ENCODE assay signal across 10 cellular contexts in the genomic region with DNA sequence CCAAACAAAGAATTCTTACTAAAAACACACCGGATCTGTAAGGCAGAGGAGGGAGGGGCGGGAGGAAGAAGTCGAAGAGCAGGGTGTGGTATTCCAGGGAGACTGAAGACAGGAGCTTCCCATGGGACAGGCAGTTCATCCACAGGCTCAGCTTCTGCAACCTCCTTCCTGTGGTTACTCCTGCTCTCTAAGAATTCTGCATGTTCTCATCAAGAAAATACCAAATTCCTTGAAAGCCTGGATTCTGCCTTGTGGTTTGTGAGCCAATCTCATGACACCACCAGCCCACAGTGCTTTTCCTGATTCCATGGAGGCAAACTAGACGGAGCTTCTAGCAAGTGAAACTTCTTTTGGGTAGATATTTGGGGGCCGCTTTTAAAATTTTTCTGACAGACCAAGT. TPM values are rescaled to one million over a fixed set of nuclear protein-coding genes. Genes with fewer than 3 reads are reported as not detected.
DNase-seq lines count a peak whose midpoint lies in the region; ATAC-seq and TF ChIP-seq lines count a peak whose summit lies in the region.
"Had no signal": no experiment of that assay in that cellular context is flagged by ENCODE, and none has a peak within 500 bp of the region (broad histone marks: within the 10 kb centered on the region; RNA-seq: fewer than 3 reads in every experiment).

No MANE protein-coding gene starts in this region.

- POLR2A ChIA-PET in SK-N-SH (lab: Yijun Ruan, JAX), result interaction anchor here (1.6 kb wide), 1 partner anchor 8 kb away, joined by 6 read pairs; no protein-coding TSS in a partner anchor

- H3K4me3 ChIP-seq in SK-N-SH (ENCODE audit: low read depth in 2 of 2, low read length in 1 of 2) (no peak overlapping the region), retinal pigment epithelial cell (ENCODE audit: low read length) (no peak overlapping the region)

- intact Hi-C loops in Right ventricle myocardium inferior (cut with DNase I), result no loop called here

- no peak overlapping the region; the same call in 1 of the 2 replicates for H3K9ac ChIP-seq in SK-N-SH

- no peak for TF ChIP-seq CTCF in SK-N-SH (IDR thresholded peaks at IDR 0.05)
- no peak for TF ChIP-seq CTCF in retinal pigment epithelial cell (conservative IDR thresholded peaks at IDR 0.05; ENCODE audit: low read depth, low read length)

- H3F3A ChIP-seq in SK-N-SH (replicated peaks; ENCODE audit: insufficient read depth), result peaks cover 40% of the 10 kb centered on the region

- H3K9me2 ChIP-seq in SK-N-SH, result no peaks in the 10 kb centered on the region

- no peak for TF ChIP-seq RAD21 in SK-N-SH (IDR thresholded peaks at IDR 0.05; ENCODE audit: low read length)

- peaks cover 9 to 16% of the 10 kb centered on the region in 2 experiments for H3K4me1 ChIP-seq in SK-N-SH (ENCODE audit: control insufficient read depth in 1 of 2, insufficient read depth in 2 of 2, low read depth in 1 of 2, low read length in 1 of 2)

- H3K27ac ChIP-seq in SK-N-SH (ENCODE audit: low read depth in 2 of 2, low read length in 1 of 2), result peak overlapping the region in 1 of 2 experiments; percentile 72; a peak in 2 of 4 replicates

- H3K79me2 ChIP-seq in SK-N-SH (ENCODE audit: insufficient read depth), result peaks cover 36% of the 10 kb centered on the region

- H4K20me1 ChIP-seq in SK-N-SH (ENCODE audit: insufficient read depth), result no peaks in the 10 kb centered on the region

- no peak overlapping the region for H2AFZ ChIP-seq in SK-N-SH (ENCODE audit: low read depth)

- DNase-seq in GM03348 (ENCODE audit: low spot score), result peak; percentile 44
- no peak for DNase-seq in SK-N-SH
- DNase-seq in fibroblast of peridontal ligament (ENCODE audit: extremely low read depth), result peak; percentile 77
- peak; percentile 61 for DNase-seq in retinal pigment epithelial cell (ENCODE audit: low read depth)
- no peak for DNase-seq in Right ventricle myocardium inferior (ENCODE audit: missing footprints)
- no peak for DNase-seq in activated CD4-positive, alpha-beta T cell treated with anti-CD3 and anti-CD28 coated beads for 4 hours
- DNase-seq: activated CD4-positive, alpha-beta T cell treated with anti-CD3 and anti-CD28 coated beads, Interleukin-2, amount 50 U/mL, for 1 hour; NCI-H2081; Peyer's patch had no signal

- no peaks in the 10 kb centered on the region for H3K36me3 ChIP-seq in SK-N-SH (replicated peaks in 1 of 2; ENCODE audit: control insufficient read depth in 1 of 2, insufficient read depth in 2 of 2, low read length in 1 of 2)
- H3K36me3 ChIP-seq: Peyer's patch had no signal

- ATAC-seq in HG03045 (IDR thresholded peaks at IDR 0.05; ENCODE audit: unreplicated experiment) (no peak), Right ventricle myocardium inferior (no peak)

- 73% methylated on average over 5 of the region's 5 CpGs for WGBS in SK-N-SH (ENCODE audit: low lambda C conversion rate)

- CTCF ChIA-PET in SK-N-SH (lab: Yijun Ruan, JAX), result interaction anchor here (1.3 kb wide), 1 partner anchor 81 kb away, joined by 6 read pairs; no protein-coding TSS in a partner anchor

- no peaks in the 10 kb centered on the region for H3K9me3 ChIP-seq in SK-N-SH
- H3K9me3 ChIP-seq: Peyer's patch had no signal

- TF ChIP-seq EP300 in SK-N-SH (IDR thresholded peaks at IDR 0.05; ENCODE audit: borderline replicate concordance in 1 of 2, low read depth in 1 of 2, low read length in 1 of 2), result peak in 1 of 2 experiments; percentile 69; a peak in 2 of 4 replicates

- peak overlapping the region; percentile 97 for H3K4me2 ChIP-seq in SK-N-SH

- H3K27me3 ChIP-seq in SK-N-SH (ENCODE audit: insufficient read depth), result no peaks in the 10 kb centered on the region
- H3K27me3 ChIP-seq: Peyer's patch had no signal

TF ChIP-seq in SK-N-SH, 30 proteins besides CTCF, POLR2A, EP300 and RAD21 (continues in another document):
- TF ChIP-seq, protein P1, sequence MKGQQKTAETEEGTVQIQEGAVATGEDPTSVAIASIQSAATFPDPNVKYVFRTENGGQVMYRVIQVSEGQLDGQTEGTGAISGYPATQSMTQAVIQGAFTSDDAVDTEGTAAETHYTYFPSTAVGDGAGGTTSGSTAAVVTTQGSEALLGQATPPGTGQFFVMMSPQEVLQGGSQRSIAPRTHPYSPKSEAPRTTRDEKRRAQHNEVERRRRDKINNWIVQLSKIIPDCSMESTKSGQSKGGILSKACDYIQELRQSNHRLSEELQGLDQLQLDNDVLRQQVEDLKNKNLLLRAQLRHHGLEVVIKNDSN (IDR thresholded peaks at IDR 0.05; ENCODE audit: borderline replicate concordance, low read depth), result no peak
- TF ChIP-seq, protein P2, sequence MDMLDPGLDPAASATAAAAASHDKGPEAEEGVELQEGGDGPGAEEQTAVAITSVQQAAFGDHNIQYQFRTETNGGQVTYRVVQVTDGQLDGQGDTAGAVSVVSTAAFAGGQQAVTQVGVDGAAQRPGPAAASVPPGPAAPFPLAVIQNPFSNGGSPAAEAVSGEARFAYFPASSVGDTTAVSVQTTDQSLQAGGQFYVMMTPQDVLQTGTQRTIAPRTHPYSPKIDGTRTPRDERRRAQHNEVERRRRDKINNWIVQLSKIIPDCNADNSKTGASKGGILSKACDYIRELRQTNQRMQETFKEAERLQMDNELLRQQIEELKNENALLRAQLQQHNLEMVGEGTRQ (IDR thresholded peaks at IDR 0.05; ENCODE audit: borderline replicate concordance, low read depth, low read length), result no peak
- TF ChIP-seq GABPA (IDR thresholded peaks at IDR 0.05; ENCODE audit: low read depth) (no peak), FOXM1 (IDR thresholded peaks at IDR 0.05; ENCODE audit: low read depth) (peak; percentile 59; the same call in 1 of the 2 replicates), GATA2 (CRISPR knock-in tag; IDR thresholded peaks at IDR 0.05) (no peak), TAF1 (IDR thresholded peaks at IDR 0.05; ENCODE audit: borderline replicate concordance, low read depth, low read length) (no peak), YY1 (IDR thresholded peaks at IDR 0.05; ENCODE audit: low read depth) (0 out of 2 replicates have a peak, but pooled peaks have one; percentile 30), SIN3A (IDR thresholded peaks at IDR 0.05; ENCODE audit: borderline replicate concordance, low read depth, low read length) (peak; percentile 47; the same call in 1 of the 2 replicates), CHD2 (IDR thresholded peaks at IDR 0.05; ENCODE audit: low read length, partially characterized antibody) (no peak), POLR2AphosphoS5 (IDR thresholded peaks at IDR 0.05; ENCODE audit: low read depth, low read length) (peak; percentile 40; the same call in 1 of the 2 replicates), ELF1 (IDR thresholded peaks at IDR 0.05) (no peak), FOSL2 (IDR thresholded peaks at IDR 0.05; ENCODE audit: borderline replicate concordance, low read depth) (peak; percentile 31; the same call in 1 of the 2 replicates)
- TF ChIP-seq, protein P3, sequence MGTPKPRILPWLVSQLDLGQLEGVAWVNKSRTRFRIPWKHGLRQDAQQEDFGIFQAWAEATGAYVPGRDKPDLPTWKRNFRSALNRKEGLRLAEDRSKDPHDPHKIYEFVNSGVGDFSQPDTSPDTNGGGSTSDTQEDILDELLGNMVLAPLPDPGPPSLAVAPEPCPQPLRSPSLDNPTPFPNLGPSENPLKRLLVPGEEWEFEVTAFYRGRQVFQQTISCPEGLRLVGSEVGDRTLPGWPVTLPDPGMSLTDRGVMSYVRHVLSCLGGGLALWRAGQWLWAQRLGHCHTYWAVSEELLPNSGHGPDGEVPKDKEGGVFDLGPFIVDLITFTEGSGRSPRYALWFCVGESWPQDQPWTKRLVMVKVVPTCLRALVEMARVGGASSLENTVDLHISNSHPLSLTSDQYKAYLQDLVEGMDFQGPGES (IDR thresholded peaks at IDR 0.05; ENCODE audit: low read depth, low read length), result no peak
- TF ChIP-seq, protein P4, sequence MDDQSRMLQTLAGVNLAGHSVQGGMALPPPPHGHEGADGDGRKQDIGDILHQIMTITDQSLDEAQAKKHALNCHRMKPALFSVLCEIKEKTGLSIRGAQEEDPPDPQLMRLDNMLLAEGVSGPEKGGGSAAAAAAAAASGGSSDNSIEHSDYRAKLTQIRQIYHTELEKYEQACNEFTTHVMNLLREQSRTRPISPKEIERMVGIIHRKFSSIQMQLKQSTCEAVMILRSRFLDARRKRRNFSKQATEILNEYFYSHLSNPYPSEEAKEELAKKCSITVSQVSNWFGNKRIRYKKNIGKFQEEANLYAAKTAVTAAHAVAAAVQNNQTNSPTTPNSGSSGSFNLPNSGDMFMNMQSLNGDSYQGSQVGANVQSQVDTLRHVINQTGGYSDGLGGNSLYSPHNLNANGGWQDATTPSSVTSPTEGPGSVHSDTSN (IDR thresholded peaks at IDR 0.05), result peak; percentile 67
- TF ChIP-seq, protein P5, sequence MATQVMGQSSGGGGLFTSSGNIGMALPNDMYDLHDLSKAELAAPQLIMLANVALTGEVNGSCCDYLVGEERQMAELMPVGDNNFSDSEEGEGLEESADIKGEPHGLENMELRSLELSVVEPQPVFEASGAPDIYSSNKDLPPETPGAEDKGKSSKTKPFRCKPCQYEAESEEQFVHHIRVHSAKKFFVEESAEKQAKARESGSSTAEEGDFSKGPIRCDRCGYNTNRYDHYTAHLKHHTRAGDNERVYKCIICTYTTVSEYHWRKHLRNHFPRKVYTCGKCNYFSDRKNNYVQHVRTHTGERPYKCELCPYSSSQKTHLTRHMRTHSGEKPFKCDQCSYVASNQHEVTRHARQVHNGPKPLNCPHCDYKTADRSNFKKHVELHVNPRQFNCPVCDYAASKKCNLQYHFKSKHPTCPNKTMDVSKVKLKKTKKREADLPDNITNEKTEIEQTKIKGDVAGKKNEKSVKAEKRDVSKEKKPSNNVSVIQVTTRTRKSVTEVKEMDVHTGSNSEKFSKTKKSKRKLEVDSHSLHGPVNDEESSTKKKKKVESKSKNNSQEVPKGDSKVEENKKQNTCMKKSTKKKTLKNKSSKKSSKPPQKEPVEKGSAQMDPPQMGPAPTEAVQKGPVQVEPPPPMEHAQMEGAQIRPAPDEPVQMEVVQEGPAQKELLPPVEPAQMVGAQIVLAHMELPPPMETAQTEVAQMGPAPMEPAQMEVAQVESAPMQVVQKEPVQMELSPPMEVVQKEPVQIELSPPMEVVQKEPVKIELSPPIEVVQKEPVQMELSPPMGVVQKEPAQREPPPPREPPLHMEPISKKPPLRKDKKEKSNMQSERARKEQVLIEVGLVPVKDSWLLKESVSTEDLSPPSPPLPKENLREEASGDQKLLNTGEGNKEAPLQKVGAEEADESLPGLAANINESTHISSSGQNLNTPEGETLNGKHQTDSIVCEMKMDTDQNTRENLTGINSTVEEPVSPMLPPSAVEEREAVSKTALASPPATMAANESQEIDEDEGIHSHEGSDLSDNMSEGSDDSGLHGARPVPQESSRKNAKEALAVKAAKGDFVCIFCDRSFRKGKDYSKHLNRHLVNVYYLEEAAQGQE (IDR thresholded peaks at IDR 0.05; ENCODE audit: low read depth, low read length), result peak; percentile 61; the same call in 1 of the 2 replicates

RNA-seq across cellular contexts. Expression of a gene that starts 1.1 kb away (rescaled TPM):
- polyA plus RNA-seq in SK-N-SH (2012; rRNA removed), result 8.1 and 12.1 TPM in 2 replicates
- polyA plus RNA-seq in SK-N-SH (2012; cell fraction: cytosol; rRNA removed), result 14.4 and 14.7 TPM in 2 replicates
- 2.3 and 5.8 TPM in 2 replicates for polyA plus RNA-seq in SK-N-SH (2012; cell fraction: nucleus; rRNA removed)
- 3.9 TPM for total RNA-seq in Right ventricle myocardium inferior

Comparison
In these comparisons a context has a peak if more than half of its experiments do, and no peak if none do; other contexts are left out.
1. DNase-seq: peak in GM03348 (single experiment), fibroblast of peridontal ligament (single experiment) and retinal pigment epithelial cell (single experiment); none in SK-N-SH (single experiment), Right ventricle myocardium inferior (single experiment) and activated CD4-positive, alpha-beta T cell treated with anti-CD3 and anti-CD28 coated beads for 4 hours (0 of 2).